1 cellular context compared by ENCODE assay signal in the genomic region with DNA sequence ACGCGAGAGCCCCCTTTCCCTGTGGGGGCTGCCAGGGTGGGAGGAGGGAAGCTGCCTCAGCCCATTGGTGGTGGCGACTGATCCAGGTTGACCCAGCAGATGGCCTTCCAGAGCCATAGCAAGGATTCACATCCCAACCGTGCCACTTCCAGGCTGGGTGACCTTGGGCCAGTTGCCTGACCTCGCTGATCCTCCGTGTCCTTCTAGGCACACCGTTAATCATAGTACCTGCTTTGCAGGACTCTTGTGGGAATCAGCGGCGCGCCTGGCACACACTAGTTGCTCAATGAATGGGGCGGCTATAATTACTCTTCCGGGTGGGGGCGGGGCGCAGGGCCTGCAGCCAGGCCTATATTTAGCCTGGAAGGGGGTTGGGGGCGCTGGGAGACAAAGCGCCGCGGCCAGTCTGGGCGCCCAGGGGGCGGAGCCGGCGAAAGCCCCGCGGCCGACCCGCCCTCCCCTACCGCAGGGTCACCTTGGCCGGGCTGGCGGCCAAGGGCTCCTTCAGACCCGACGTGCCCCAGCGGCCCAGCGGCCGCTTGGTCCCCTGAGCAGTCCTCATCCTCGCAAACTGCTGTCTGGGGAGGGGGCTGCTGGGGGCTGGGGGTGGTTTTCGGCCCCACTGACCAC.
TF ChIP-seq lines count a peak whose summit lies in the region.

No MANE protein-coding gene starts in this region.

TF ChIP-seq in K562, 482 proteins besides CTCF, POLR2A, EP300 and RAD21 (continued from another document and continues in another):
- TF ChIP-seq, protein P1, sequence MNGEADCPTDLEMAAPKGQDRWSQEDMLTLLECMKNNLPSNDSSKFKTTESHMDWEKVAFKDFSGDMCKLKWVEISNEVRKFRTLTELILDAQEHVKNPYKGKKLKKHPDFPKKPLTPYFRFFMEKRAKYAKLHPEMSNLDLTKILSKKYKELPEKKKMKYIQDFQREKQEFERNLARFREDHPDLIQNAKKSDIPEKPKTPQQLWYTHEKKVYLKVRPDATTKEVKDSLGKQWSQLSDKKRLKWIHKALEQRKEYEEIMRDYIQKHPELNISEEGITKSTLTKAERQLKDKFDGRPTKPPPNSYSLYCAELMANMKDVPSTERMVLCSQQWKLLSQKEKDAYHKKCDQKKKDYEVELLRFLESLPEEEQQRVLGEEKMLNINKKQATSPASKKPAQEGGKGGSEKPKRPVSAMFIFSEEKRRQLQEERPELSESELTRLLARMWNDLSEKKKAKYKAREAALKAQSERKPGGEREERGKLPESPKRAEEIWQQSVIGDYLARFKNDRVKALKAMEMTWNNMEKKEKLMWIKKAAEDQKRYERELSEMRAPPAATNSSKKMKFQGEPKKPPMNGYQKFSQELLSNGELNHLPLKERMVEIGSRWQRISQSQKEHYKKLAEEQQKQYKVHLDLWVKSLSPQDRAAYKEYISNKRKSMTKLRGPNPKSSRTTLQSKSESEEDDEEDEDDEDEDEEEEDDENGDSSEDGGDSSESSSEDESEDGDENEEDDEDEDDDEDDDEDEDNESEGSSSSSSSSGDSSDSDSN (IDR thresholded peaks at IDR 0.05; ENCODE audit: borderline replicate concordance in 1 of 2, low read depth in 2 of 2, low read length in 2 of 2), result 0 out of 4 replicates have a peak, but pooled peaks of 1 of the 2 experiments have one; percentile 40
- TF ChIP-seq CEBPB (tag; IDR thresholded peaks at IDR 0.05) (peak; percentile 87), MEIS2 (IDR thresholded peaks at IDR 0.05; ENCODE audit: partially characterized antibody) (peak; percentile 70), RBM39 (optimal IDR thresholded peaks at IDR 0.05; ENCODE audit: low read depth, low read length) (no peak), ELF1 (tag; IDR thresholded peaks at IDR 0.05) (peak; percentile 92), JUN (IDR thresholded peaks at IDR 0.05; ENCODE audit: borderline replicate concordance, low read depth, low read length) (0 out of 2 replicates have a peak, but pooled peaks have one; percentile 7), JUN (CRISPR knock-in tag; IDR thresholded peaks at IDR 0.05; ENCODE audit: borderline replicate concordance) (no peak), ZNF830 (CRISPR knock-in tag; IDR thresholded peaks at IDR 0.05) (no peak), SAP30 (IDR thresholded peaks at IDR 0.05; ENCODE audit: borderline replicate concordance, insufficient read depth, low read depth, low read length, poor library complexity, severe bottlenecking) (peak; percentile 36), NUFIP1 (IDR thresholded peaks at IDR 0.05; ENCODE audit: partially characterized antibody) (no peak), ETV5 (CRISPR knock-in tag; IDR thresholded peaks at IDR 0.05; ENCODE audit: low read depth) (peak; percentile 20; the same call in 1 of the 2 replicates), KAT2B (IDR thresholded peaks at IDR 0.05; ENCODE audit: low read depth, low read length) (no peak), NBN (IDR thresholded peaks at IDR 0.05; ENCODE audit: low read depth) (no peak; the same call in 1 of the 2 replicates), POLR3A (IDR thresholded peaks at IDR 0.05; ENCODE audit: borderline replicate concordance, extremely low read depth, insufficient read depth, insufficient read length) (no peak), MEF2A (IDR thresholded peaks at IDR 0.05; ENCODE audit: control insufficient read depth, low read depth, low read length) (peak; percentile 99), JUND (IDR thresholded peaks at IDR 0.05; ENCODE audit: borderline replicate concordance, low read depth, low read length) (peak; percentile 45; the same call in 1 of the 2 replicates), JUND (tag; IDR thresholded peaks at IDR 0.05; ENCODE audit: borderline replicate concordance, low read depth, low read length) (no peak), ETV1 (tag; conservative IDR thresholded peaks at IDR 0.05; ENCODE audit: low read depth) (peak; percentile 77), XRCC3 (IDR thresholded peaks at IDR 0.05) (no peak), ELF2 (CRISPR knock-in tag; IDR thresholded peaks at IDR 0.05) (peak; percentile 74), CBX1 (IDR thresholded peaks at IDR 0.05; ENCODE audit: low read depth) (peak; percentile 69; the same call in 1 of the 2 replicates), RBFOX2 (IDR thresholded peaks at IDR 0.05; ENCODE audit: low read depth, low read length) (peak; percentile 80), ZNF766 (CRISPR knock-in tag; conservative IDR thresholded peaks at IDR 0.05) (0 out of 2 replicates have a peak, but pooled peaks have one; percentile 39), NRF1 (conservative IDR thresholded peaks at IDR 0.05 in 1 of 2, IDR thresholded peaks at IDR 0.05 in 1 of 2) (0 out of 4 replicates have a peak, but pooled peaks have one; percentile 16 to 25), BRD9 (IDR thresholded peaks at IDR 0.05; ENCODE audit: low read depth, partially characterized antibody) (peak; percentile 60), ZKSCAN1 (IDR thresholded peaks at IDR 0.05; ENCODE audit: low read depth, low read length) (peak; percentile 19; the same call in 1 of the 2 replicates), MAFG (tag; conservative IDR thresholded peaks at IDR 0.05) (no peak), LEF1 (IDR thresholded peaks at IDR 0.05) (peak; percentile 85), PTBP1 (IDR thresholded peaks at IDR 0.05; ENCODE audit: low read depth, low read length) (0 out of 2 replicates have a peak, but pooled peaks have one; percentile 14), ZNF695 (CRISPR knock-in tag; IDR thresholded peaks at IDR 0.05) (no peak), NR4A1 (CRISPR knock-in tag; IDR thresholded peaks at IDR 0.05) (no peak), NR4A1 (tag; IDR thresholded peaks at IDR 0.05) (0 out of 2 replicates have a peak, but pooled peaks have one; percentile 7), SAFB2 (IDR thresholded peaks at IDR 0.05; ENCODE audit: borderline replicate concordance, low read depth, low read length, severe bottlenecking) (no peak), SMC3 (conservative IDR thresholded peaks at IDR 0.05; ENCODE audit: insufficient read depth, low read depth, low read length) (peak; percentile 35; the same call in 1 of the 2 replicates), ZFP36 (IDR thresholded peaks at IDR 0.05; ENCODE audit: low read depth, low read length, partially characterized antibody) (peak; percentile 85)
- TF ChIP-seq, protein P2, sequence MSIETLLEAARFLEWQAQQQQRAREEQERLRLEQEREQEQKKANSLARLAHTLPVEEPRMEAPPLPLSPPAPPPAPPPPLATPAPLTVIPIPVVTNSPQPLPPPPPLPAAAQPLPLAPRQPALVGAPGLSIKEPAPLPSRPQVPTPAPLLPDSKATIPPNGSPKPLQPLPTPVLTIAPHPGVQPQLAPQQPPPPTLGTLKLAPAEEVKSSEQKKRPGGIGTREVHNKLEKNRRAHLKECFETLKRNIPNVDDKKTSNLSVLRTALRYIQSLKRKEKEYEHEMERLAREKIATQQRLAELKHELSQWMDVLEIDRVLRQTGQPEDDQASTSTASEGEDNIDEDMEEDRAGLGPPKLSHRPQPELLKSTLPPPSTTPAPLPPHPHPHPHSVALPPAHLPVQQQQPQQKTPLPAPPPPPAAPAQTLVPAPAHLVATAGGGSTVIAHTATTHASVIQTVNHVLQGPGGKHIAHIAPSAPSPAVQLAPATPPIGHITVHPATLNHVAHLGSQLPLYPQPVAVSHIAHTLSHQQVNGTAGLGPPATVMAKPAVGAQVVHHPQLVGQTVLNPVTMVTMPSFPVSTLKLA (conservative IDR thresholded peaks at IDR 0.05), result peak; percentile 44 to 56; a peak in 2 of 4 replicates
- TF ChIP-seq, protein P3, sequence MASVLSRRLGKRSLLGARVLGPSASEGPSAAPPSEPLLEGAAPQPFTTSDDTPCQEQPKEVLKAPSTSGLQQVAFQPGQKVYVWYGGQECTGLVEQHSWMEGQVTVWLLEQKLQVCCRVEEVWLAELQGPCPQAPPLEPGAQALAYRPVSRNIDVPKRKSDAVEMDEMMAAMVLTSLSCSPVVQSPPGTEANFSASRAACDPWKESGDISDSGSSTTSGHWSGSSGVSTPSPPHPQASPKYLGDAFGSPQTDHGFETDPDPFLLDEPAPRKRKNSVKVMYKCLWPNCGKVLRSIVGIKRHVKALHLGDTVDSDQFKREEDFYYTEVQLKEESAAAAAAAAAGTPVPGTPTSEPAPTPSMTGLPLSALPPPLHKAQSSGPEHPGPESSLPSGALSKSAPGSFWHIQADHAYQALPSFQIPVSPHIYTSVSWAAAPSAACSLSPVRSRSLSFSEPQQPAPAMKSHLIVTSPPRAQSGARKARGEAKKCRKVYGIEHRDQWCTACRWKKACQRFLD (CRISPR knock-in tag; IDR thresholded peaks at IDR 0.05), result peak; percentile 72; the same call in 1 of the 2 replicates
- TF ChIP-seq, protein P4, sequence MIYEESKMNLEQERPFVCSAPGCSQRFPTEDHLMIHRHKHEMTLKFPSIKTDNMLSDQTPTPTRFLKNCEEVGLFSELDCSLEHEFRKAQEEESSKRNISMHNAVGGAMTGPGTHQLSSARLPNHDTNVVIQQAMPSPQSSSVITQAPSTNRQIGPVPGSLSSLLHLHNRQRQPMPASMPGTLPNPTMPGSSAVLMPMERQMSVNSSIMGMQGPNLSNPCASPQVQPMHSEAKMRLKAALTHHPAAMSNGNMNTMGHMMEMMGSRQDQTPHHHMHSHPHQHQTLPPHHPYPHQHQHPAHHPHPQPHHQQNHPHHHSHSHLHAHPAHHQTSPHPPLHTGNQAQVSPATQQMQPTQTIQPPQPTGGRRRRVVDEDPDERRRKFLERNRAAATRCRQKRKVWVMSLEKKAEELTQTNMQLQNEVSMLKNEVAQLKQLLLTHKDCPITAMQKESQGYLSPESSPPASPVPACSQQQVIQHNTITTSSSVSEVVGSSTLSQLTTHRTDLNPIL (CRISPR knock-in tag; IDR thresholded peaks at IDR 0.05), result no peak
- TF ChIP-seq, protein P5, sequence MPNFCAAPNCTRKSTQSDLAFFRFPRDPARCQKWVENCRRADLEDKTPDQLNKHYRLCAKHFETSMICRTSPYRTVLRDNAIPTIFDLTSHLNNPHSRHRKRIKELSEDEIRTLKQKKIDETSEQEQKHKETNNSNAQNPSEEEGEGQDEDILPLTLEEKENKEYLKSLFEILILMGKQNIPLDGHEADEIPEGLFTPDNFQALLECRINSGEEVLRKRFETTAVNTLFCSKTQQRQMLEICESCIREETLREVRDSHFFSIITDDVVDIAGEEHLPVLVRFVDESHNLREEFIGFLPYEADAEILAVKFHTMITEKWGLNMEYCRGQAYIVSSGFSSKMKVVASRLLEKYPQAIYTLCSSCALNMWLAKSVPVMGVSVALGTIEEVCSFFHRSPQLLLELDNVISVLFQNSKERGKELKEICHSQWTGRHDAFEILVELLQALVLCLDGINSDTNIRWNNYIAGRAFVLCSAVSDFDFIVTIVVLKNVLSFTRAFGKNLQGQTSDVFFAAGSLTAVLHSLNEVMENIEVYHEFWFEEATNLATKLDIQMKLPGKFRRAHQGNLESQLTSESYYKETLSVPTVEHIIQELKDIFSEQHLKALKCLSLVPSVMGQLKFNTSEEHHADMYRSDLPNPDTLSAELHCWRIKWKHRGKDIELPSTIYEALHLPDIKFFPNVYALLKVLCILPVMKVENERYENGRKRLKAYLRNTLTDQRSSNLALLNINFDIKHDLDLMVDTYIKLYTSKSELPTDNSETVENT (CRISPR knock-in tag; IDR thresholded peaks at IDR 0.05), result no peak
- TF ChIP-seq, protein P6, sequence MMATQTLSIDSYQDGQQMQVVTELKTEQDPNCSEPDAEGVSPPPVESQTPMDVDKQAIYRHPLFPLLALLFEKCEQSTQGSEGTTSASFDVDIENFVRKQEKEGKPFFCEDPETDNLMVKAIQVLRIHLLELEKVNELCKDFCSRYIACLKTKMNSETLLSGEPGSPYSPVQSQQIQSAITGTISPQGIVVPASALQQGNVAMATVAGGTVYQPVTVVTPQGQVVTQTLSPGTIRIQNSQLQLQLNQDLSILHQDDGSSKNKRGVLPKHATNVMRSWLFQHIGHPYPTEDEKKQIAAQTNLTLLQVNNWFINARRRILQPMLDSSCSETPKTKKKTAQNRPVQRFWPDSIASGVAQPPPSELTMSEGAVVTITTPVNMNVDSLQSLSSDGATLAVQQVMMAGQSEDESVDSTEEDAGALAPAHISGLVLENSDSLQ (IDR thresholded peaks at IDR 0.05), result peak; percentile 33; the same call in 1 of the 2 replicates
- TF ChIP-seq, protein P7, sequence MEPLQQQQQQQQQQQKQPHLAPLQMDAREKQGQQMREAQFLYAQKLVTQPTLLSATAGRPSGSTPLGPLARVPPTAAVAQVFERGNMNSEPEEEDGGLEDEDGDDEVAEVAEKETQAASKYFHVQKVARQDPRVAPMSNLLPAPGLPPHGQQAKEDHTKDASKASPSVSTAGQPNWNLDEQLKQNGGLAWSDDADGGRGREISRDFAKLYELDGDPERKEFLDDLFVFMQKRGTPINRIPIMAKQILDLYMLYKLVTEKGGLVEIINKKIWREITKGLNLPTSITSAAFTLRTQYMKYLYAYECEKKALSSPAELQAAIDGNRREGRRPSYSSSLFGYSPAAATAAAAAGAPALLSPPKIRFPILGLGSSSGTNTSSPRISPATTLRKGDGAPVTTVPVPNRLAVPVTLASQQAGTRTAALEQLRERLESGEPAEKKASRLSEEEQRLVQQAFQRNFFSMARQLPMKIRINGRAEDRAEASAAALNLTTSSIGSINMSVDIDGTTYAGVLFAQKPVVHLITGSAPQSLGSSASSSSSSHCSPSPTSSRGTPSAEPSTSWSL (CRISPR knock-in tag; IDR thresholded peaks at IDR 0.05; ENCODE audit: borderline replicate concordance), result no peak
- TF ChIP-seq, protein P8, sequence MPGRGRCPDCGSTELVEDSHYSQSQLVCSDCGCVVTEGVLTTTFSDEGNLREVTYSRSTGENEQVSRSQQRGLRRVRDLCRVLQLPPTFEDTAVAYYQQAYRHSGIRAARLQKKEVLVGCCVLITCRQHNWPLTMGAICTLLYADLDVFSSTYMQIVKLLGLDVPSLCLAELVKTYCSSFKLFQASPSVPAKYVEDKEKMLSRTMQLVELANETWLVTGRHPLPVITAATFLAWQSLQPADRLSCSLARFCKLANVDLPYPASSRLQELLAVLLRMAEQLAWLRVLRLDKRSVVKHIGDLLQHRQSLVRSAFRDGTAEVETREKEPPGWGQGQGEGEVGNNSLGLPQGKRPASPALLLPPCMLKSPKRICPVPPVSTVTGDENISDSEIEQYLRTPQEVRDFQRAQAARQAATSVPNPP (IDR thresholded peaks at IDR 0.05; ENCODE audit: borderline replicate concordance, insufficient read depth, insufficient read length), result no peak
